ENCODE assay signal across 9 cellular contexts in the genomic region with DNA sequence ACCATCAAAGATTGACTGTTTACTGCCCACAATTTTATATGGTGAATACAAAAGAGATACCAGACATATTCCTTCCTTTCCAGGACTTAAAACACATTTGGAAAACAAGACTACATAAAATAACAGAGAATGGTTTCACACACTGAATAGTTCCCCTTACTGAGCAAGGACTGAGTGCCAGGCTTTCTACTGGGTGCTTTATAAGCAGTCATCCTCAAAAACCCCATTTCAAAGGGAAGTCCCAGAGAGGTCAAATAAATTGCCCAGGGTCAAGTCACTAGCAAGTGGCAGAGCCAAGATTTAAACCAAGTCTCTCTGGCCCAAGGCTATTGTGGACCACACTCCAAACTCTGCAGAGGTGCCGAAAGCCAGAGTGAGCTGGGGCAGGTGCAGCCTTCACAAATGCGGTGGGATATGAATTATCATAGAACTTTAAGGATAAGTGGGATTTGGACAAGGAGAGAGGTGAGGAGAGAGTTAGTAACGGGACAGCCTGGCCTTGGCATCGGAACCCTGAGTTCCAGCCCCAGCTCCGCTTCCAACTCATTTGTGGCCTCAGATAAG. TPM values are rescaled to one million over a fixed set of nuclear protein-coding genes. Genes with fewer than 3 reads are reported as not detected.
A peak's percentile ranks its signal among the peaks of the same experiment; 100 is the strongest.
DNase-seq lines count a peak whose midpoint lies in the region; ATAC-seq and TF ChIP-seq lines count a peak whose summit lies in the region.
"Had no signal": no experiment of that assay in that cellular context is flagged by ENCODE, and none has a peak within 500 bp of the region (broad histone marks: within the 10 kb centered on the region; RNA-seq: fewer than 3 reads in every experiment).

No MANE protein-coding gene starts in this region.

- H4K20me1 ChIP-seq in PC-3 (ENCODE audit: low read length): no peaks in the 10 kb centered on the region
- no peaks in the 10 kb centered on the region for H4K20me1 ChIP-seq in MM.1S (ENCODE audit: insufficient read depth, low read length)

- no peak overlapping the region for H3K27ac ChIP-seq in PC-3 (ENCODE audit: low read length)
- peak overlapping the region; percentile 86 for H3K27ac ChIP-seq in vagina
- no peak overlapping the region for H3K27ac ChIP-seq in MM.1S (ENCODE audit: low read length)

- intact Hi-C loops in PC-3 (cut with micrococcal nuclease) (loop anchor here (1.0 to 2.0 kb wide), 3 partner anchors 52 to 123 kb away; no protein-coding TSS in a partner anchor), vagina (cut with DNase I) (loop anchor here (5.0 to 10.0 kb wide), 2 partner anchors 62 to 120 kb away; no protein-coding TSS in a partner anchor)

- no peaks in the 10 kb centered on the region for H3K79me2 ChIP-seq in PC-3 (ENCODE audit: low read length)
- no peaks in the 10 kb centered on the region for H3K79me2 ChIP-seq in MM.1S (ENCODE audit: low read length)

- H3K9me2 ChIP-seq in PC-3 (replicated peaks; ENCODE audit: low read length) (no peaks in the 10 kb centered on the region), MM.1S (replicated peaks; ENCODE audit: insufficient read depth, low read length) (no peaks in the 10 kb centered on the region)

- H2AFZ ChIP-seq in PC-3 (ENCODE audit: low read length) (no peak overlapping the region), MM.1S (ENCODE audit: low read length) (no peak overlapping the region)

- H3K36me3 Mint-ChIP-seq in nephron (ENCODE audit: low read depth): no peaks in the 10 kb centered on the region

- H3K27me3 ChIP-seq in PC-3 (ENCODE audit: low read length) (no peaks in the 10 kb centered on the region), vagina (no peaks in the 10 kb centered on the region), MM.1S (replicated peaks; ENCODE audit: insufficient read depth, low read length) (no peaks in the 10 kb centered on the region)

- H3K9me3 ChIP-seq in PC-3 (ENCODE audit: low read length): no peaks in the 10 kb centered on the region
- H3K9me3 ChIP-seq in vagina: no peaks in the 10 kb centered on the region
- H3K9me3 ChIP-seq in MM.1S (replicated peaks; ENCODE audit: insufficient read depth, low read length): no peaks in the 10 kb centered on the region

- H3K4me3 ChIP-seq in PC-3 (ENCODE audit: low read length) (no peak overlapping the region), vagina (no peak overlapping the region), MM.1S (ENCODE audit: low read length) (no peak overlapping the region)

- no peak for TF ChIP-seq CTCF in PC-3 (conservative IDR thresholded peaks at IDR 0.05; ENCODE audit: low read depth, low read length)
- TF ChIP-seq CTCF in nephron (IDR thresholded peaks at IDR 0.05; ENCODE audit: unreplicated experiment in 3 of 3): no peak
- TF ChIP-seq CTCF in vagina (IDR thresholded peaks at IDR 0.05): no peak
- TF ChIP-seq CTCF in MM.1S (IDR thresholded peaks at IDR 0.05; ENCODE audit: low read length): no peak

- H3K36me3 ChIP-seq in PC-3 (ENCODE audit: low read depth, low read length) (no peaks in the 10 kb centered on the region), vagina (no peaks in the 10 kb centered on the region), MM.1S (replicated peaks; ENCODE audit: insufficient read depth, low read length) (no peaks in the 10 kb centered on the region)

- no peaks in the 10 kb centered on the region for H3K9me3 Mint-ChIP-seq in stimulated activated naive CD8-positive, alpha-beta T cell treated with anti-CD3 and anti-CD28 coated beads, Interleukin-15, amount 100 ng/mL, for 72 hours
- no peaks in the 10 kb centered on the region for H3K9me3 Mint-ChIP-seq in nephron

- H3K9ac ChIP-seq in PC-3 (ENCODE audit: low read length) (no peak overlapping the region), MM.1S (ENCODE audit: low read length) (no peak overlapping the region)

- H3K27ac Mint-ChIP-seq in stimulated activated naive CD8-positive, alpha-beta T cell treated with anti-CD3 and anti-CD28 coated beads, Interleukin-15, amount 100 ng/mL, for 72 hours: no peak overlapping the region
- peak overlapping the region in 2 of 3 experiments; percentile 84 to 90 for H3K27ac Mint-ChIP-seq in nephron

- POLR2A ChIA-PET in PC-3 (lab: Charles Lee; ENCODE audit: unreplicated experiment): no interaction called here

- no peaks in the 10 kb centered on the region for H3F3A ChIP-seq in PC-3 (ENCODE audit: low read length, unreplicated experiment)
- H3F3A ChIP-seq in MM.1S (ENCODE audit: insufficient read depth, low read length): no peaks in the 10 kb centered on the region

- no peak for DNase-seq in stimulated activated naive CD8-positive, alpha-beta T cell treated with anti-CD3 and anti-CD28 coated beads, Interleukin-15, Interleukin-2, amounts not matched to agents 100 U/mL and 50 U/mL, for 24 hours
- no peak for DNase-seq in stimulated activated naive CD8-positive, alpha-beta T cell treated with anti-CD3 and anti-CD28 coated beads, Interleukin-15, amount 100 ng/mL, for 72 hours
- DNase-seq in PC-3 (no peak), vagina (ENCODE audit: extremely low spot score in 2 of 2) (peak in 1 of 2 donors; percentile 19), MM.1S (no peak), SHP77 (lab: John Stamatoyannopoulos, UW) (no peak)

- H3K4me1 ChIP-seq in PC-3 (ENCODE audit: insufficient read depth, low read length): peaks cover 13% of the 10 kb centered on the region; the same call in 1 of the 2 replicates
- H3K4me1 ChIP-seq in vagina: peaks cover 44% of the 10 kb centered on the region
- H3K4me1 ChIP-seq in MM.1S (ENCODE audit: low read length): peaks cover 11% of the 10 kb centered on the region

- CTCF ChIA-PET in PC-3 (lab: Charles Lee): interaction anchor here (1.0 to 1.1 kb wide), 2 partner anchors 67 to 123 kb away, joined by 3 to 5 read pairs; no protein-coding TSS in a partner anchor

- no peaks in the 10 kb centered on the region for H3K27me3 Mint-ChIP-seq in stimulated activated naive CD8-positive, alpha-beta T cell treated with anti-CD3 and anti-CD28 coated beads, Interleukin-15, amount 100 ng/mL, for 72 hours
- peaks cover 16% of the 10 kb centered on the region for H3K27me3 Mint-ChIP-seq in nephron (ENCODE audit: low read depth)

- peak overlapping the region; percentile 82; the same call in 1 of the 2 replicates for H3K4me2 ChIP-seq in PC-3 (ENCODE audit: low read length)
- H3K4me2 ChIP-seq in MM.1S (ENCODE audit: low read depth, low read length): no peak overlapping the region

- ATAC-seq in stimulated activated naive CD8-positive, alpha-beta T cell treated with anti-CD3 and anti-CD28 coated beads, Interleukin-15, Interleukin-2, amounts not matched to agents 100 U/mL and 50 U/mL, for 24 hours: peak; percentile 8
- no peak for ATAC-seq in stimulated activated naive CD8-positive, alpha-beta T cell treated with anti-CD3 and anti-CD28 coated beads, Interleukin-15, amount 100 ng/mL, for 72 hours
- ATAC-seq in PC-3 (no peak), GM18502 (IDR thresholded peaks at IDR 0.05; ENCODE audit: poor library complexity, unreplicated experiment) (no peak)

- no TSS peak for BruUV-seq in PC-3 (replicated peaks; lab: Mats Ljungman, UMichigan)

- H3K4me3 Mint-ChIP-seq in stimulated activated naive CD8-positive, alpha-beta T cell treated with anti-CD3 and anti-CD28 coated beads, Interleukin-15, amount 100 ng/mL, for 72 hours: no peak overlapping the region
- H3K4me3 Mint-ChIP-seq in nephron: no peak overlapping the region

- no peak for TF ChIP-seq POLR2A in vagina (IDR thresholded peaks at IDR 0.05)

- H3K4me1 Mint-ChIP-seq in stimulated activated naive CD8-positive, alpha-beta T cell treated with anti-CD3 and anti-CD28 coated beads, Interleukin-15, amount 100 ng/mL, for 72 hours: peaks cover 36% of the 10 kb centered on the region
- H3K4me1 Mint-ChIP-seq in nephron: peaks cover 43% of the 10 kb centered on the region

RNA-seq across cellular contexts. Expression of gene RPAP3, which starts 9.1 kb away (rescaled TPM):
- total RNA-seq in PC-3 (2014; rRNA removed) (20.3 and 22.1 TPM in 2 replicates), vagina (19.2 TPM)

RNA-seq across cellular contexts. Expression of gene ENDOU, which starts 10.4 kb away (rescaled TPM):
- not detected in 2 replicates for total RNA-seq in PC-3 (2014; rRNA removed)
- total RNA-seq in vagina: 21.4 TPM
- total RNA-seq: frontal cortex had no signal

RNA-seq across cellular contexts. Expression of gene RAPGEF3, which starts 43.8 kb away (rescaled TPM):
- total RNA-seq in PC-3 (2014; rRNA removed): 6.7 and 9.3 TPM in 2 replicates
- total RNA-seq in vagina: 52.3 TPM

RNA-seq across cellular contexts. Expression of gene SLC48A1, which starts 58.1 kb away (rescaled TPM):
- total RNA-seq in PC-3 (2014; rRNA removed) (21.4 and 22.3 TPM in 2 replicates), vagina (20.9 TPM)

Comparison
In these comparisons a context has a peak if more than half of its experiments do, and no peak if none do; other contexts are left out.
1. H3K27ac Mint-ChIP-seq: peak in nephron (2 of 3); none in stimulated activated naive CD8-positive, alpha-beta T cell treated with anti-CD3 and anti-CD28 coated beads, Interleukin-15, amount 100 ng/mL, for 72 hours (0 of 2).
2. RNA of gene ENDOU, which starts 10.4 kb away (total RNA-seq): 21.4 TPM in vagina (single experiment); not detected in PC-3; every median in the first group is over 10 times any median in the second.